Comparison of ENCODE assay signal across 12 cellular contexts in genomic region chr17:47999612-48000011, GRCh38. TPM values are rescaled to one million over a fixed set of nuclear protein-coding genes. Genes with fewer than 3 reads are reported as not detected.
A peak's percentile ranks its signal among the peaks of the same experiment; 100 is the strongest.
DNase-seq lines count a peak whose midpoint lies in the region; ATAC-seq, FAIRE-seq and TF ChIP-seq lines count a peak whose summit lies in the region.
"Had no signal": no experiment of that assay in that cellular context is flagged by ENCODE, and none has a peak within 500 bp of the region (broad histone marks: within the 10 kb centered on the region; RNA-seq: fewer than 3 reads in every experiment).

No MANE protein-coding gene starts in this region.

- no peak for TF ChIP-seq CTCF in RWPE2 (IDR thresholded peaks at IDR 0.05; ENCODE audit: poor library complexity, severe bottlenecking)

- H3K27ac ChIP-seq in RWPE2 (ENCODE audit: poor library complexity, severe bottlenecking): no peak overlapping the region
- H3K27ac ChIP-seq: brain microvascular endothelial cell had no signal

- intact Hi-C loops in left colon (cut with DNase I, micrococcal nuclease): no loop called here

- peak; percentile 59 for ATAC-seq in RWPE2 (ENCODE audit: low read depth)
- ATAC-seq in left colon: peak; percentile 81
- no peak for ATAC-seq in HG03097 (IDR thresholded peaks at IDR 0.05; ENCODE audit: low FRiP score, unreplicated experiment)

- no peak overlapping the region for H3K4me3 ChIP-seq in RWPE2 (ENCODE audit: severe bottlenecking)

- H3K9me3 ChIP-seq in RWPE2 (ENCODE audit: severe bottlenecking): no peaks in the 10 kb centered on the region

- H3K27me3 ChIP-seq in RWPE2 (ENCODE audit: insufficient read depth, poor library complexity, severe bottlenecking): no peaks in the 10 kb centered on the region
- H3K27me3 ChIP-seq: brain microvascular endothelial cell had no signal

- peaks cover 10% of the 10 kb centered on the region for H3K4me1 ChIP-seq in RWPE2 (ENCODE audit: insufficient read depth, poor library complexity, severe bottlenecking)

- DNase-seq in CD1c-positive myeloid dendritic cell (ENCODE audit: extremely low spot score) (peak; percentile 57), H4 (ENCODE audit: low spot score) (peak; percentile 41), RWPE2 (ENCODE audit: low spot score) (no peak), left colon (no peak), globus pallidus (ENCODE audit: low spot score) (no peak), GM19239 (ENCODE audit: insufficient read length, low spot score) (no peak)
- DNase-seq: activated CD4-positive, alpha-beta T cell treated with anti-CD3 and anti-CD28 coated beads, Interleukin-2, amount 50 U/mL, for 4 hours; brain microvascular endothelial cell had no signal

- FAIRE-seq in GM19239 (lab: Jason Lieb, UNC): no peak

- H3K36me3 ChIP-seq in RWPE2 (ENCODE audit: low read depth): no peaks in the 10 kb centered on the region
- H3K36me3 ChIP-seq: brain microvascular endothelial cell had no signal

RNA-seq across cellular contexts. Expression of gene CDK5RAP3, which starts 28.7 kb away (rescaled TPM):
- 53.4 and 57.6 TPM in 2 replicates for total RNA-seq in H4 (2014; rRNA removed; shearing (Covaris generic))
- total RNA-seq in left colon: 100 to 1,000 TPM; 136 to 187 TPM

RNA-seq across cellular contexts. Expression of gene COPZ2, which starts 38.0 kb away (rescaled TPM):
- total RNA-seq in H4 (2014; rRNA removed; shearing (Covaris generic)): 16.9 and 17.4 TPM in 2 replicates
- total RNA-seq in left colon: 1 to 10 TPM; 7.1 to 8.7 TPM

RNA-seq across cellular contexts. Expression of gene PRR15L, which starts 41.9 kb away (rescaled TPM):
- total RNA-seq in H4 (2014; rRNA removed; shearing (Covaris generic)): not detected in 2 replicates
- 100 to 1,000 TPM; 237 to 279 TPM for total RNA-seq in left colon
- total RNA-seq: glomerular endothelial cell, mesenteric fat pad, temporal lobe had no signal

RNA-seq across cellular contexts. Expression of gene NFE2L1, which starts 48.5 kb away (rescaled TPM):
- 36.7 and 50.5 TPM in 2 replicates for total RNA-seq in H4 (2014; rRNA removed; shearing (Covaris generic))
- 100 to 1,000 TPM; 223 to 245 TPM for total RNA-seq in left colon

RNA-seq across cellular contexts. Expression of gene PNPO, which starts 58.2 kb away (rescaled TPM):
- 38.2 and 47.5 TPM in 2 replicates for total RNA-seq in H4 (2014; rRNA removed; shearing (Covaris generic))
- total RNA-seq in left colon: 10 to 100 TPM; 24.9 to 26.0 TPM

Comparison
In these comparisons a context has a peak if more than half of its experiments do, and no peak if none do; other contexts are left out.
1. DNase-seq: peak in CD1c-positive myeloid dendritic cell (single experiment) and H4 (single experiment); none in RWPE2 (single experiment), left colon (0 of 2), globus pallidus (single experiment) and GM19239 (single experiment).
2. RNA of gene PRR15L, which starts 41.9 kb away (total RNA-seq): 237 to 279 TPM in left colon; not detected in H4; every median in the first group is over 100 times any median in the second.